ENCODE assay signal across 2 cellular contexts in the genomic region with DNA sequence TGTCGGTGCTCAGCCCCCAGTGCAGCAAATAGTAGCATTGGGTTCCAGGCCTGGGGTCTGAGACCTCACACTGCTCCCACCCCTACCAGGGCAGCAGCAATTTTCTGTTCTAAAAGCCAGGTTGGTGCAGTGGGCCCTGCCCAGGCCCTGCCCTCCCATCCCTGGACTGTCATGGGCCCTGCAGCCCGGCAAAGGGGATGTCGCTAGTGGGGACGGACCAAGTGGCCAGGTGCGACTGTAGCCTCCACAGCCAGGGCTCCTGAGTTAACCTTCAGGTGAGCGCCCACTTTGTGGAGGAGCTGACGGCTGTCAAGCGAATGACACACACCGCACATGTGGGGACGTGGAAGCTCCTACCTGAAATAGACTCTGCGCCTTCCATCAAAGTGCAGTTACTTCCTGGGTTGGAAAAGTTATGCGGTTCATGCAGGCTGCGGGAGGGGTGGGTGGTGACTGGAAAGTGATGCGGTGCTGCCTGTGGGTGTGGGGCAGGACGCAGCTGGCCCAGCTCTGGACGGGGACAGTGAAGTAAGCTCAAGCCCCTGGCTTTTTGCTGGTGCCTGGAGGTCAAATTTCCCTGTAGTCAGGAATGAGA.
TF ChIP-seq lines count a peak whose summit lies in the region.

No MANE protein-coding gene starts in this region.

TF ChIP-seq in SK-N-SH, 30 proteins besides CTCF, POLR2A, EP300 and RAD21 (continued from another document):
- TF ChIP-seq NRF1 (IDR thresholded peaks at IDR 0.05; ENCODE audit: low read depth, low read length) (no peak), RFX5 (IDR thresholded peaks at IDR 0.05; ENCODE audit: low read length) (no peak), TCF12 (IDR thresholded peaks at IDR 0.05) (no peak), RXRA (IDR thresholded peaks at IDR 0.05; ENCODE audit: borderline replicate concordance, low read depth) (no peak), YY1 (IDR thresholded peaks at IDR 0.05; ENCODE audit: low read depth) (no peak), MEF2A (IDR thresholded peaks at IDR 0.05; ENCODE audit: borderline replicate concordance, low read depth) (no peak)
- TF ChIP-seq, protein P1, sequence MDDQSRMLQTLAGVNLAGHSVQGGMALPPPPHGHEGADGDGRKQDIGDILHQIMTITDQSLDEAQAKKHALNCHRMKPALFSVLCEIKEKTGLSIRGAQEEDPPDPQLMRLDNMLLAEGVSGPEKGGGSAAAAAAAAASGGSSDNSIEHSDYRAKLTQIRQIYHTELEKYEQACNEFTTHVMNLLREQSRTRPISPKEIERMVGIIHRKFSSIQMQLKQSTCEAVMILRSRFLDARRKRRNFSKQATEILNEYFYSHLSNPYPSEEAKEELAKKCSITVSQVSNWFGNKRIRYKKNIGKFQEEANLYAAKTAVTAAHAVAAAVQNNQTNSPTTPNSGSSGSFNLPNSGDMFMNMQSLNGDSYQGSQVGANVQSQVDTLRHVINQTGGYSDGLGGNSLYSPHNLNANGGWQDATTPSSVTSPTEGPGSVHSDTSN (IDR thresholded peaks at IDR 0.05) = no peak
- TF ChIP-seq, protein P2, sequence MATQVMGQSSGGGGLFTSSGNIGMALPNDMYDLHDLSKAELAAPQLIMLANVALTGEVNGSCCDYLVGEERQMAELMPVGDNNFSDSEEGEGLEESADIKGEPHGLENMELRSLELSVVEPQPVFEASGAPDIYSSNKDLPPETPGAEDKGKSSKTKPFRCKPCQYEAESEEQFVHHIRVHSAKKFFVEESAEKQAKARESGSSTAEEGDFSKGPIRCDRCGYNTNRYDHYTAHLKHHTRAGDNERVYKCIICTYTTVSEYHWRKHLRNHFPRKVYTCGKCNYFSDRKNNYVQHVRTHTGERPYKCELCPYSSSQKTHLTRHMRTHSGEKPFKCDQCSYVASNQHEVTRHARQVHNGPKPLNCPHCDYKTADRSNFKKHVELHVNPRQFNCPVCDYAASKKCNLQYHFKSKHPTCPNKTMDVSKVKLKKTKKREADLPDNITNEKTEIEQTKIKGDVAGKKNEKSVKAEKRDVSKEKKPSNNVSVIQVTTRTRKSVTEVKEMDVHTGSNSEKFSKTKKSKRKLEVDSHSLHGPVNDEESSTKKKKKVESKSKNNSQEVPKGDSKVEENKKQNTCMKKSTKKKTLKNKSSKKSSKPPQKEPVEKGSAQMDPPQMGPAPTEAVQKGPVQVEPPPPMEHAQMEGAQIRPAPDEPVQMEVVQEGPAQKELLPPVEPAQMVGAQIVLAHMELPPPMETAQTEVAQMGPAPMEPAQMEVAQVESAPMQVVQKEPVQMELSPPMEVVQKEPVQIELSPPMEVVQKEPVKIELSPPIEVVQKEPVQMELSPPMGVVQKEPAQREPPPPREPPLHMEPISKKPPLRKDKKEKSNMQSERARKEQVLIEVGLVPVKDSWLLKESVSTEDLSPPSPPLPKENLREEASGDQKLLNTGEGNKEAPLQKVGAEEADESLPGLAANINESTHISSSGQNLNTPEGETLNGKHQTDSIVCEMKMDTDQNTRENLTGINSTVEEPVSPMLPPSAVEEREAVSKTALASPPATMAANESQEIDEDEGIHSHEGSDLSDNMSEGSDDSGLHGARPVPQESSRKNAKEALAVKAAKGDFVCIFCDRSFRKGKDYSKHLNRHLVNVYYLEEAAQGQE (IDR thresholded peaks at IDR 0.05; ENCODE audit: low read depth, low read length) = no peak
TF ChIP-seq in SK-N-SH: peak in this region for 0.

TF ChIP-seq in SK-N-SH treated with all-trans-retinoic acid at 6 μM for 48 hours, 23 proteins besides CTCF, POLR2A, EP300 and RAD21 (continued from another document):
- TF ChIP-seq ZNF565 (CRISPR knock-in tag; conservative IDR thresholded peaks at IDR 0.05; ENCODE audit: low read depth) (no peak), ZC3H10 (CRISPR knock-in tag; IDR thresholded peaks at IDR 0.05) (no peak), ESRRG (CRISPR knock-in tag; IDR thresholded peaks at IDR 0.05) (no peak), ARNTL (CRISPR knock-in tag; IDR thresholded peaks at IDR 0.05; ENCODE audit: borderline replicate concordance, low read depth) (no peak)
- TF ChIP-seq, protein P3, sequence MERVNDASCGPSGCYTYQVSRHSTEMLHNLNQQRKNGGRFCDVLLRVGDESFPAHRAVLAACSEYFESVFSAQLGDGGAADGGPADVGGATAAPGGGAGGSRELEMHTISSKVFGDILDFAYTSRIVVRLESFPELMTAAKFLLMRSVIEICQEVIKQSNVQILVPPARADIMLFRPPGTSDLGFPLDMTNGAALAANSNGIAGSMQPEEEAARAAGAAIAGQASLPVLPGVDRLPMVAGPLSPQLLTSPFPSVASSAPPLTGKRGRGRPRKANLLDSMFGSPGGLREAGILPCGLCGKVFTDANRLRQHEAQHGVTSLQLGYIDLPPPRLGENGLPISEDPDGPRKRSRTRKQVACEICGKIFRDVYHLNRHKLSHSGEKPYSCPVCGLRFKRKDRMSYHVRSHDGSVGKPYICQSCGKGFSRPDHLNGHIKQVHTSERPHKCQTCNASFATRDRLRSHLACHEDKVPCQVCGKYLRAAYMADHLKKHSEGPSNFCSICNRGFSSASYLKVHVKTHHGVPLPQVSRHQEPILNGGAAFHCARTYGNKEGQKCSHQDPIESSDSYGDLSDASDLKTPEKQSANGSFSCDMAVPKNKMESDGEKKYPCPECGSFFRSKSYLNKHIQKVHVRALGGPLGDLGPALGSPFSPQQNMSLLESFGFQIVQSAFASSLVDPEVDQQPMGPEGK (CRISPR knock-in tag; IDR thresholded peaks at IDR 0.05; ENCODE audit: borderline replicate concordance) = no peak
